Comparison of ENCODE assay signal across 17 cellular contexts in genomic region chr18:53819174-53819573, GRCh38.
"Had no signal": no experiment of that assay in that cellular context is flagged by ENCODE, and none has a peak within 500 bp of the region (broad histone marks: within the 10 kb centered on the region; RNA-seq: fewer than 3 reads in every experiment).

No MANE protein-coding gene starts in this region.

- H3K27me3 Mint-ChIP-seq: activated naive CD8-positive, alpha-beta T cell treated with anti-CD3 and anti-CD28 coated beads for 36 hours; activated T-helper 17 cell treated with anti-CD3 and anti-CD28 coated beads, Interleukin-2, amount 50 U/mL, for 72 hours; effector memory CD8-positive, alpha-beta T cell; stimulated activated memory B cell treated with anti-CD40 and anti-IgM and Interleukin-4, amounts not matched to agents 10 μg/mL and 1 μg/mL and 100 μg/mL, for 72 hours had no signal

- DNase-seq: activated CD4-positive, alpha-beta T cell treated with anti-CD3 and anti-CD28 coated beads, Interleukin-2, amount 50 U/mL, for 48 hours; activated naive CD4-positive, alpha-beta T cell; activated naive CD8-positive, alpha-beta T cell treated with anti-CD3 and anti-CD28 coated beads for 36 hours; activated T-cell treated with anti-CD3 and anti-CD28 coated beads, Interleukin-2, amount 50 U/mL, for 1 hour; amniotic stem cell; effector memory CD8-positive, alpha-beta T cell; hypothalamus; islet precursor cell; naive thymus-derived CD4-positive, alpha-beta T cell; ovary; psoas muscle; stimulated activated CD4-positive, alpha-beta T cell treated with anti-CD3 and anti-CD28 coated beads, Interleukin-4, amount 100 ng/mL, for 4 hours had no signal

- H3K27ac ChIP-seq: ovary, psoas muscle, thoracic aorta had no signal

- H3K4me1 Mint-ChIP-seq: activated naive CD8-positive, alpha-beta T cell treated with anti-CD3 and anti-CD28 coated beads for 36 hours; activated T-helper 17 cell treated with anti-CD3 and anti-CD28 coated beads, Interleukin-2, amount 50 U/mL, for 72 hours; memory B cell; naive thymus-derived CD4-positive, alpha-beta T cell; stimulated activated memory B cell treated with anti-CD40 and anti-IgM and Interleukin-4, amounts not matched to agents 10 μg/mL and 1 μg/mL and 100 μg/mL, for 72 hours had no signal

- ATAC-seq: activated T-helper 17 cell treated with anti-CD3 and anti-CD28 coated beads, Interleukin-2, amount 50 U/mL, for 72 hours; effector memory CD8-positive, alpha-beta T cell; naive thymus-derived CD4-positive, alpha-beta T cell; psoas muscle; sciatic nerve; stimulated activated memory B cell treated with anti-CD40 and anti-IgM and Interleukin-4, amounts not matched to agents 10 μg/mL and 1 μg/mL and 100 μg/mL, for 72 hours had no signal

- H3K9me3 ChIP-seq: ovary, psoas muscle, thoracic aorta had no signal

- H3K4me1 ChIP-seq: psoas muscle had no signal

- H3K4me3 Mint-ChIP-seq: activated naive CD8-positive, alpha-beta T cell treated with anti-CD3 and anti-CD28 coated beads for 36 hours; activated T-helper 17 cell treated with anti-CD3 and anti-CD28 coated beads, Interleukin-2, amount 50 U/mL, for 72 hours; effector memory CD8-positive, alpha-beta T cell; memory B cell; naive thymus-derived CD4-positive, alpha-beta T cell; stimulated activated memory B cell treated with anti-CD40 and anti-IgM and Interleukin-4, amounts not matched to agents 10 μg/mL and 1 μg/mL and 100 μg/mL, for 72 hours had no signal

- H3K36me3 ChIP-seq: ovary, thoracic aorta had no signal

- H3K4me3 ChIP-seq: ovary, psoas muscle, thoracic aorta had no signal

- H3K27ac Mint-ChIP-seq: activated naive CD8-positive, alpha-beta T cell treated with anti-CD3 and anti-CD28 coated beads for 36 hours; activated T-helper 17 cell treated with anti-CD3 and anti-CD28 coated beads, Interleukin-2, amount 50 U/mL, for 72 hours; effector memory CD8-positive, alpha-beta T cell; memory B cell; naive thymus-derived CD4-positive, alpha-beta T cell; stimulated activated memory B cell treated with anti-CD40 and anti-IgM and Interleukin-4, amounts not matched to agents 10 μg/mL and 1 μg/mL and 100 μg/mL, for 72 hours had no signal

- H3K27me3 ChIP-seq: ovary had no signal

- H3K36me3 Mint-ChIP-seq: activated naive CD8-positive, alpha-beta T cell treated with anti-CD3 and anti-CD28 coated beads for 36 hours; memory B cell; stimulated activated memory B cell treated with anti-CD40 and anti-IgM and Interleukin-4, amounts not matched to agents 10 μg/mL and 1 μg/mL and 100 μg/mL, for 72 hours had no signal
